Comparison of ENCODE assay signal across 24 cellular contexts in genomic region chr4:140472156-140472555, GRCh38.
"Had no signal": no experiment of that assay in that cellular context is flagged by ENCODE, and none has a peak within 500 bp of the region (broad histone marks: within the 10 kb centered on the region; RNA-seq: fewer than 3 reads in every experiment).

No MANE protein-coding gene starts in this region.

- DNase-seq: activated CD4-positive, alpha-beta memory T cell treated with anti-CD3 and anti-CD28 coated beads, Interleukin-2, amount 10 ng/mL, durations not matched to agents 7 days and 5 days; activated CD4-positive, alpha-beta T cell treated with anti-CD3 and anti-CD28 coated beads for 36 hours; activated CD4-positive, alpha-beta T cell treated with anti-CD3 and anti-CD28 coated beads, Interleukin-2, amount 50 U/mL, for 1 hour; activated gamma-delta T cell; activated naive CD4-positive, alpha-beta T cell treated with anti-CD3 and anti-CD28 coated beads, Interleukin-2, amount 10 ng/mL, durations not matched to agents 7 days and 5 days; activated naive CD8-positive, alpha-beta T cell treated with anti-CD3 and anti-CD28 coated beads for 36 hours; activated T-cell treated with anti-CD3 and anti-CD28 coated beads for 4 hours; activated T-cell treated with anti-CD3 and anti-CD28 coated beads, Interleukin-2, amount 50 U/mL, for 48 hours; brain microvascular endothelial cell; cerebellar nuclear complex; colonic mucosa; Kasumi-1; KBM-7; NCI-H1105 treated with DMSO at 0.1 percent for 48 hours; NCI-H1436 treated with DMSO at 0.1 percent for 48 hours; NCI-H187; NCI-H2081; NCI-H446; NCI-H748 treated with DMSO at 0.1 percent for 48 hours; OCI-M1; Right ventricle myocardium superior; SJCRH30; T-helper 1 cell; WERI-Rb-1 had no signal
